ENCODE assay signal across 11 cellular contexts in the genomic region with DNA sequence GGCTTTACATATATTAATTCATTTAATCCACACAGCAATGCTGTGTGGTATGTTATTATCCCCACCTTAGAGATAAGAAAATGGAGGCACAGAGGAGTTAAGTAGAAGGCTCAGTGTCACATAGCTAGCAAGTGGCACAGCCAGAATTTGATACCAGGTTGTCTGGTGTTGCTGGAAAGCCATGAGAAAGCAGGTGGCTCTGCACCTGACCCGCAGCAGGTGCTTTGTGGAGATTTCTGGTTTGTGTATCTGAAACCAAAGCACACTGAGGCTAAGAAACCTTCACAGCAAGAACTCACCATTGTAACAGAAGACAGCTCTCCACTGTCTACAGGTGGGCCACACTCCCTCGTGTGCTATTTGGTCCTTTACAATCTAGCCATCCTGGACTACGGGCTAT. TPM values are rescaled to one million over a fixed set of nuclear protein-coding genes. Genes with fewer than 3 reads are reported as not detected.
DNase-seq lines count a peak whose midpoint lies in the region; ATAC-seq, FAIRE-seq and TF ChIP-seq lines count a peak whose summit lies in the region.
"Had no signal": no experiment of that assay in that cellular context is flagged by ENCODE, and none has a peak within 500 bp of the region (broad histone marks: within the 10 kb centered on the region; RNA-seq: fewer than 3 reads in every experiment).

No MANE protein-coding gene starts in this region.

- in situ Hi-C loops in GM23248 (cut with MboI): no loop called here

- no peaks in the 10 kb centered on the region for H3K9me3 ChIP-seq in CD4-positive, alpha-beta T cell (ENCODE audit: control insufficient read depth, low read length)
- H3K9me3 ChIP-seq in GM23248 (ENCODE audit: low read depth) (no peaks in the 10 kb centered on the region), pancreas (no peaks in the 10 kb centered on the region)

- CTCF ChIA-PET in CD4-positive, alpha-beta T cell (lab: Charles Lee): no interaction called here

- no peaks in the 10 kb centered on the region for H3K27me3 ChIP-seq in CD4-positive, alpha-beta T cell (ENCODE audit: control insufficient read depth, insufficient read depth, low read length)
- H3K27me3 ChIP-seq in GM23248 (replicated peaks; ENCODE audit: insufficient read depth): no peaks in the 10 kb centered on the region
- no peaks in the 10 kb centered on the region for H3K27me3 ChIP-seq in pancreas

- TF ChIP-seq CTCF in CD4-positive, alpha-beta T cell (IDR thresholded peaks at IDR 0.05): no peak
- TF ChIP-seq CTCF in pancreas (IDR thresholded peaks at IDR 0.05): no peak

- H3K4me3 Mint-ChIP-seq in CD4-positive, alpha-beta T cell: peak overlapping the region; percentile 69
- peak overlapping the region; percentile 67 for H3K4me3 Mint-ChIP-seq in central memory CD8-positive, alpha-beta T cell
- H3K4me3 Mint-ChIP-seq: nephron progenitor cell had no signal

- H3F3A ChIP-seq in GM23248 (ENCODE audit: insufficient read depth): peaks cover 44% of the 10 kb centered on the region

- peaks cover 56% of the 10 kb centered on the region for H3K36me3 Mint-ChIP-seq in CD4-positive, alpha-beta T cell (ENCODE audit: low read depth)
- peaks cover 28% of the 10 kb centered on the region for H3K36me3 Mint-ChIP-seq in central memory CD8-positive, alpha-beta T cell (ENCODE audit: insufficient read depth)

- H2AFZ ChIP-seq in GM23248: no peak overlapping the region

- no peak for DNase-seq in CD4-positive, alpha-beta T cell
- no peak for DNase-seq in GM23248
- DNase-seq in central memory CD8-positive, alpha-beta T cell (ENCODE audit: low spot score in 2 of 2): no peak
- no peak for DNase-seq in pancreas
- DNase-seq in NCI-H446 treated with DMSO at 0.1 percent for 48 hours (lab: John Stamatoyannopoulos, UW): no peak
- DNase-seq: activated T-cell treated with anti-CD3 and anti-CD28 coated beads, Interleukin-2, amount 50 U/mL, for 1 hour; nephron progenitor cell; NK-92 treated with Interleukin-12 subunit alpha and Interleukin-12 subunit beta, amount 100 ng/mL, for 24 hours had no signal

- H3K27ac Mint-ChIP-seq in CD4-positive, alpha-beta T cell: peak overlapping the region; percentile 92
- peak overlapping the region; percentile 80 for H3K27ac Mint-ChIP-seq in central memory CD8-positive, alpha-beta T cell (ENCODE audit: low read depth)
- H3K27ac Mint-ChIP-seq: nephron progenitor cell had no signal

- POLR2A ChIA-PET in CD4-positive, alpha-beta T cell (lab: Charles Lee): no interaction called here

- no peaks in the 10 kb centered on the region for H4K20me1 ChIP-seq in GM23248 (ENCODE audit: insufficient read depth)

- H3K9me3 Mint-ChIP-seq in CD4-positive, alpha-beta T cell: no peaks in the 10 kb centered on the region
- H3K9me3 Mint-ChIP-seq in central memory CD8-positive, alpha-beta T cell: no peaks in the 10 kb centered on the region
- H3K9me3 Mint-ChIP-seq: nephron progenitor cell had no signal

- 0 out of 2 replicates have a peak, but pooled peaks cover 1% of the 10 kb centered on the region for H3K36me3 ChIP-seq in GM23248 (ENCODE audit: low read depth)
- H3K36me3 ChIP-seq in pancreas: peaks cover 0 to under 1% (median 0%) of the 10 kb centered on the region in 3 donors

- no peak for FAIRE-seq in pancreas (lab: Jason Lieb, UNC)
- FAIRE-seq: urothelium cell line had no signal

- peaks cover 64% of the 10 kb centered on the region for H3K4me1 Mint-ChIP-seq in CD4-positive, alpha-beta T cell (ENCODE audit: low read depth)
- H3K4me1 Mint-ChIP-seq in central memory CD8-positive, alpha-beta T cell: peaks cover 67% of the 10 kb centered on the region

- peaks cover 90% of the 10 kb centered on the region for H3K79me2 ChIP-seq in GM23248 (ENCODE audit: insufficient read depth)

- WGBS in GM23248 (ENCODE audit: low coverage in 1 of 2, low lambda C conversion rate in 2 of 2, missing lambda C conversion rate in 2 of 2), 2 experiments: 96 to 97% methylated on average over 3 of the region's 3 CpGs
- WGBS in pancreas, 2 donors: 36 to 44% methylated on average over 3 of the region's 3 CpGs

- no peaks in the 10 kb centered on the region for H3K9me2 ChIP-seq in GM23248 (ENCODE audit: insufficient read depth)

- H3K4me1 ChIP-seq in GM23248 (ENCODE audit: insufficient read depth): peaks cover 43% of the 10 kb centered on the region
- peaks cover 54 to 77% (median 55%) of the 10 kb centered on the region in 3 donors for H3K4me1 ChIP-seq in pancreas

- no peaks in the 10 kb centered on the region for H3K27me3 Mint-ChIP-seq in CD4-positive, alpha-beta T cell
- H3K27me3 Mint-ChIP-seq in central memory CD8-positive, alpha-beta T cell: no peaks in the 10 kb centered on the region

- no peak overlapping the region for H3K4me3 ChIP-seq in GM23248
- no peak overlapping the region for H3K4me3 ChIP-seq in pancreas

- no peak for ATAC-seq in CD4-positive, alpha-beta T cell (ENCODE audit: poor library complexity)
- no peak for ATAC-seq in central memory CD8-positive, alpha-beta T cell (replicated peaks; ENCODE audit: extremely low read depth, poor library complexity, severe bottlenecking)
- ATAC-seq in pancreas (peak in 3 of 4 donors; percentile 3 to 21 (median 17)), HG03571 (IDR thresholded peaks at IDR 0.05; ENCODE audit: unreplicated experiment) (no peak), GM19023 (IDR thresholded peaks at IDR 0.05; ENCODE audit: unreplicated experiment) (no peak)

- intact Hi-C loops in CD4-positive, alpha-beta T cell (cut with DNase I, micrococcal nuclease): loop anchor here in 1 of 2 experiments (2.0 kb wide), 1 partner anchor 30 kb away; no protein-coding TSS in a partner anchor
- intact Hi-C loops in pancreas (cut with DNase I): no loop called here

- H3K4me2 ChIP-seq in GM23248 (ENCODE audit: unreplicated experiment): no peak overlapping the region

- no peak overlapping the region for H3K27ac ChIP-seq in CD4-positive, alpha-beta T cell (ENCODE audit: low read depth, low read length)
- H3K27ac ChIP-seq in GM23248 (peak overlapping the region; percentile 84; the same call in 1 of the 2 replicates), pancreas (peak overlapping the region; percentile 6 to 78 (median 49))

- H3K9ac ChIP-seq in GM23248: no peak overlapping the region

RNA-seq across cellular contexts. Expression of a gene that starts 7.5 kb away (rescaled TPM):
- 10 to 100 TPM; 85.6 TPM for total RNA-seq in CD4-positive, alpha-beta T cell
- total RNA-seq in GM23248 (2014; rRNA removed; shearing (Covaris generic)): 51.1 and 57.9 TPM in 2 replicates
- polyA plus RNA-seq in GM23248 (2016; fragmentation: Nextera tagmentation; extraction: Ambion mirVana) (38.4 and 41.5 TPM in 2 replicates), pancreas (10 to 100 TPM; 18.1 to 31.0 TPM)
- 10 to 100 TPM; 16.7 to 32.6 (median 27.7) TPM for total RNA-seq in pancreas

Comparison
In these comparisons a context has a peak if more than half of its experiments do, and no peak if none do; other contexts are left out.
1. ATAC-seq: peak in pancreas (3 of 4); none in CD4-positive, alpha-beta T cell (single experiment), central memory CD8-positive, alpha-beta T cell (single experiment), HG03571 (single experiment) and GM19023 (single experiment).